Comparison of ENCODE assay signal across 10 cellular contexts in genomic region chr6:108576724-108577123, GRCh38. TPM values are rescaled to one million over a fixed set of nuclear protein-coding genes. Genes with fewer than 3 reads are reported as not detected.
A peak's percentile ranks its signal among the peaks of the same experiment; 100 is the strongest.
DNase-seq lines count a peak whose midpoint lies in the region; ATAC-seq and TF ChIP-seq lines count a peak whose summit lies in the region.
"Had no signal": no experiment of that assay in that cellular context is flagged by ENCODE, and none has a peak within 500 bp of the region (broad histone marks: within the 10 kb centered on the region; RNA-seq: fewer than 3 reads in every experiment).

No MANE protein-coding gene starts in this region.

- ATAC-seq in psoas muscle = no peak
- ATAC-seq in PC-3 = no peak

- TF ChIP-seq CTCF in psoas muscle (IDR thresholded peaks at IDR 0.05) = no peak
- no peak for TF ChIP-seq CTCF in PC-3 (conservative IDR thresholded peaks at IDR 0.05; ENCODE audit: low read depth, low read length)

- no peaks in the 10 kb centered on the region for H3K9me3 Mint-ChIP-seq in CD8-positive, alpha-beta memory T cell

- no peaks in the 10 kb centered on the region for H3K27me3 ChIP-seq in CD8-positive, alpha-beta memory T cell (ENCODE audit: insufficient read depth, low read length, poor library complexity, severe bottlenecking)
- H3K27me3 ChIP-seq in psoas muscle (ENCODE audit: insufficient read depth in 3 of 3, low read length in 2 of 3) (no peaks in the 10 kb centered on the region), PC-3 (ENCODE audit: low read length) (no peaks in the 10 kb centered on the region)

- H2AFZ ChIP-seq in PC-3 (ENCODE audit: low read length) = no peak overlapping the region

- no peaks in the 10 kb centered on the region for H3K9me3 ChIP-seq in CD8-positive, alpha-beta memory T cell (ENCODE audit: low read length)
- H3K9me3 ChIP-seq in psoas muscle (no peaks in the 10 kb centered on the region), PC-3 (ENCODE audit: low read length) (no peaks in the 10 kb centered on the region)

- peaks cover 17% of the 10 kb centered on the region; the same call in 1 of the 2 replicates for H4K20me1 ChIP-seq in PC-3 (ENCODE audit: low read length)

- peaks cover 48% of the 10 kb centered on the region for H3K4me1 ChIP-seq in CD8-positive, alpha-beta memory T cell (ENCODE audit: insufficient read depth, low read length)
- H3K4me1 ChIP-seq in psoas muscle = peaks cover 88% of the 10 kb centered on the region
- H3K4me1 ChIP-seq in PC-3 (ENCODE audit: insufficient read depth, low read length) = peaks cover 17% of the 10 kb centered on the region

- no peak for DNase-seq in CD8-positive, alpha-beta memory T cell
- DNase-seq in NOMO-1 treated with DMSO at 0.1 percent for 48 hours (lab: John Stamatoyannopoulos, UW; ENCODE audit: unreplicated experiment) = peak; percentile 67
- peak; percentile 24 for DNase-seq in dermis blood vessel endothelial cell
- no peak for DNase-seq in psoas muscle
- no peak for DNase-seq in middle frontal gyrus (ENCODE audit: extremely low spot score, low spot score)
- DNase-seq in PC-3 = no peak
- DNase-seq in T-helper 1 cell = no peak
- no peak for DNase-seq in posterior vena cava (ENCODE audit: low spot score)
- DNase-seq: aorta, NCI-H2029 had no signal

- CTCF ChIA-PET in CD8-positive, alpha-beta memory T cell (lab: Charles Lee) = interaction anchor here (1.4 to 1.8 kb wide), 2 partner anchors 10 to 76 kb away, joined by 3 to 7 read pairs; no protein-coding TSS in a partner anchor
- CTCF ChIA-PET in PC-3 (lab: Charles Lee) = no interaction called here

- H3K4me3 ChIP-seq in CD8-positive, alpha-beta memory T cell (ENCODE audit: low read length) = no peak overlapping the region
- no peak overlapping the region for H3K4me3 ChIP-seq in psoas muscle
- H3K4me3 ChIP-seq in PC-3 (ENCODE audit: low read length) = no peak overlapping the region

- no peaks in the 10 kb centered on the region for H3K36me3 ChIP-seq in CD8-positive, alpha-beta memory T cell (ENCODE audit: insufficient read depth, low read length)
- H3K36me3 ChIP-seq in psoas muscle (ENCODE audit: insufficient read depth in 1 of 2, low read depth in 1 of 2) (peaks cover 3 to 14% of the 10 kb centered on the region in 2 donors), PC-3 (ENCODE audit: low read depth, low read length) (no peaks in the 10 kb centered on the region; the same call in 1 of the 2 replicates)

- no peak overlapping the region for H3K27ac ChIP-seq in CD8-positive, alpha-beta memory T cell (ENCODE audit: low read depth, low read length)
- H3K27ac ChIP-seq in psoas muscle (peak overlapping the region; percentile 65), PC-3 (ENCODE audit: low read length) (no peak overlapping the region)

- no peaks in the 10 kb centered on the region for H3K27me3 Mint-ChIP-seq in CD8-positive, alpha-beta memory T cell

- WGBS in psoas muscle, 3 donors = 31 to 50% (median 32%) methylated on average over 1 of the region's 1 CpG

- H3K4me2 ChIP-seq in PC-3 (ENCODE audit: low read length) = no peak overlapping the region

- no peak overlapping the region for H3K9ac ChIP-seq in PC-3 (ENCODE audit: low read length)

- peak overlapping the region in 4 of 7 donors; percentile 1 to 46 (median 22) for H3K4me3 Mint-ChIP-seq in CD8-positive, alpha-beta memory T cell

- intact Hi-C loops in psoas muscle (cut with DNase I) = no loop called here
- intact Hi-C loops in PC-3 (cut with micrococcal nuclease) = no loop called here
- intact Hi-C loops in posterior vena cava (cut with DNase I) = no loop called here

- H3K9me2 ChIP-seq in PC-3 (replicated peaks; ENCODE audit: low read length) = no peaks in the 10 kb centered on the region

- POLR2A ChIA-PET in CD8-positive, alpha-beta memory T cell (lab: Charles Lee) = no interaction called here
- POLR2A ChIA-PET in PC-3 (lab: Charles Lee; ENCODE audit: unreplicated experiment) = interaction anchor here (0.7 kb wide), 1 partner anchor 105 kb away, joined by 5 read pairs; no protein-coding TSS in a partner anchor

- H3K79me2 ChIP-seq in PC-3 (ENCODE audit: low read length) = peaks cover 94% of the 10 kb centered on the region

- BruUV-seq in PC-3 (replicated peaks; lab: Mats Ljungman, UMichigan) = no TSS peak

- H3F3A ChIP-seq in PC-3 (ENCODE audit: low read length, unreplicated experiment) = no peaks in the 10 kb centered on the region

- H3K27ac Mint-ChIP-seq in CD8-positive, alpha-beta memory T cell = peak overlapping the region in 6 of 8 donors; percentile 21 to 79 (median 76)

- H3K4me1 Mint-ChIP-seq in CD8-positive, alpha-beta memory T cell = peaks cover 65 to 85% (median 83%) of the 10 kb centered on the region in 3 donors

- peaks cover 0 to 26% (median 6%) of the 10 kb centered on the region in 3 donors for H3K36me3 Mint-ChIP-seq in CD8-positive, alpha-beta memory T cell

RNA-seq across cellular contexts. Expression of gene FOXO3, which starts 16.0 kb away (rescaled TPM):
- 10 to 100 TPM; 14.1 to 15.0 TPM for total RNA-seq in CD8-positive, alpha-beta memory T cell
- polyA plus RNA-seq in CD8-positive, alpha-beta memory T cell = 31.1 TPM
- total RNA-seq in dermis blood vessel endothelial cell (21.3 and 22.2 TPM in 2 replicates), psoas muscle (100 to 1,000 TPM in 3 of 4 donors, 10 to 100 TPM in 1; 28.3 to 160 (median 144) TPM), PC-3 (2014; rRNA removed) (12.8 and 19.9 TPM in 2 replicates), posterior vena cava (10 to 100 TPM; 53.8 to 57.7 TPM)
- polyA plus RNA-seq in psoas muscle = 10 to 100 TPM; 20.6 to 76.5 (median 35.8) TPM

Comparison
In these comparisons a context has a peak if more than half of its experiments do, and no peak if none do; other contexts are left out.
1. DNase-seq: peak in NOMO-1 treated with DMSO at 0.1 percent for 48 hours (single experiment) and dermis blood vessel endothelial cell (single experiment); none in CD8-positive, alpha-beta memory T cell (0 of 5), psoas muscle (0 of 2), middle frontal gyrus (single experiment), PC-3 (single experiment), T-helper 1 cell (0 of 5) and posterior vena cava (single experiment).